In genomic region chr9:34490760-34491159, GRCh38 we compare ENCODE assay signal across 22 cellular contexts. TPM values are rescaled to one million over a fixed set of nuclear protein-coding genes. Genes with fewer than 3 reads are reported as not detected.
DNase-seq lines count a peak whose midpoint lies in the region; ATAC-seq, FAIRE-seq and TF ChIP-seq lines count a peak whose summit lies in the region.
"Had no signal": no experiment of that assay in that cellular context is flagged by ENCODE, and none has a peak within 500 bp of the region (broad histone marks: within the 10 kb centered on the region; RNA-seq: fewer than 3 reads in every experiment).

No MANE protein-coding gene starts in this region.

- peaks cover 28% of the 10 kb centered on the region for H3K27me3 Mint-ChIP-seq in activated CD4-positive, alpha-beta T cell treated with anti-CD3 and anti-CD28 coated beads for 36 hours
- peaks cover 13% of the 10 kb centered on the region for H3K27me3 Mint-ChIP-seq in activated naive CD8-positive, alpha-beta T cell treated with anti-CD3 and anti-CD28 coated beads, Interleukin-2, amount 50 U/mL, for 24 hours
- peaks cover 31% of the 10 kb centered on the region for H3K27me3 Mint-ChIP-seq in activated naive CD8-positive, alpha-beta T cell treated with anti-CD3 and anti-CD28 coated beads for 36 hours

- no peak for DNase-seq in activated CD4-positive, alpha-beta T cell treated with anti-CD3 and anti-CD28 coated beads for 36 hours
- DNase-seq in activated CD4-positive, alpha-beta T cell treated with anti-CD3 and anti-CD28 coated beads, Interleukin-2, amount 50 U/mL, for 1 hour: no peak
- DNase-seq in activated naive CD8-positive, alpha-beta T cell treated with anti-CD3 and anti-CD28 coated beads, Interleukin-2, amount 50 U/mL, for 24 hours: no peak
- no peak for DNase-seq in activated naive CD8-positive, alpha-beta T cell treated with anti-CD3 and anti-CD28 coated beads for 36 hours
- DNase-seq in bronchial epithelial cell (ENCODE audit: low read depth): no peak
- no peak for DNase-seq in stimulated activated effector memory CD8-positive, alpha-beta T cell treated with anti-CD3 and anti-CD28 coated beads, Interleukin-12 subunit alpha, Interleukin-12 subunit beta, amount 100 ng/mL, for 72 hours (ENCODE audit: low spot score in 2 of 2)
- no peak for DNase-seq in activated CD4-positive, CD25-positive, alpha-beta regulatory T cell treated with anti-CD3 and anti-CD28 coated beads, Interleukin-2, amount 50 U/mL, for 72 hours
- DNase-seq: Caco-2; CD4-positive, CD25-positive, alpha-beta regulatory T cell; CD8-positive, alpha-beta T cell; DMS153; DND-41; H9 had no signal

- intact Hi-C loops in activated CD4-positive, alpha-beta T cell treated with anti-CD3 and anti-CD28 coated beads for 36 hours (cut with DNase I, micrococcal nuclease): loop anchor here in 1 of 2 experiments (5.0 kb wide), 1 partner anchor 78 kb away; no protein-coding TSS in a partner anchor

- H3K9me3 Mint-ChIP-seq in activated CD4-positive, alpha-beta T cell treated with anti-CD3 and anti-CD28 coated beads for 36 hours (ENCODE audit: low read depth): no peaks in the 10 kb centered on the region
- no peaks in the 10 kb centered on the region for H3K9me3 Mint-ChIP-seq in activated naive CD8-positive, alpha-beta T cell treated with anti-CD3 and anti-CD28 coated beads, Interleukin-2, amount 50 U/mL, for 24 hours
- H3K9me3 Mint-ChIP-seq in activated naive CD8-positive, alpha-beta T cell treated with anti-CD3 and anti-CD28 coated beads for 36 hours: no peaks in the 10 kb centered on the region
- no peaks in the 10 kb centered on the region for H3K9me3 Mint-ChIP-seq in stimulated activated effector memory CD8-positive, alpha-beta T cell treated with anti-CD3 and anti-CD28 coated beads, Interleukin-12 subunit alpha, Interleukin-12 subunit beta, amount 100 ng/mL, for 72 hours
- H3K9me3 Mint-ChIP-seq: CD8-positive, alpha-beta T cell; GM23338; H9 had no signal

- no peak for TF ChIP-seq CTCF in bronchial epithelial cell (IDR thresholded peaks at IDR 0.05; ENCODE audit: insufficient read depth, low read length, severe bottlenecking)

- peak; percentile 83 for FAIRE-seq in bronchial epithelial cell (lab: Jason Lieb, UNC)
- FAIRE-seq: A204.1, G401.6, GM12892, GM19239 had no signal

- peak; percentile 63 for ATAC-seq in activated CD4-positive, alpha-beta T cell treated with anti-CD3 and anti-CD28 coated beads for 36 hours
- peak; percentile 20 for ATAC-seq in activated naive CD8-positive, alpha-beta T cell treated with anti-CD3 and anti-CD28 coated beads, Interleukin-2, amount 50 U/mL, for 24 hours
- peak; percentile 53 for ATAC-seq in stimulated activated effector memory CD8-positive, alpha-beta T cell treated with anti-CD3 and anti-CD28 coated beads, Interleukin-12 subunit alpha, Interleukin-12 subunit beta, amount 100 ng/mL, for 72 hours
- ATAC-seq in GM18517 (IDR thresholded peaks at IDR 0.05; ENCODE audit: unreplicated experiment): no peak
- ATAC-seq: CD8-positive, alpha-beta T cell; GM23338; HCT116 had no signal

- peaks cover 1% of the 10 kb centered on the region for H3K27me3 ChIP-seq in bronchial epithelial cell (ENCODE audit: control insufficient read depth, insufficient read depth, low read length)
- H3K27me3 ChIP-seq: BLaER1 had no signal

- H3K36me3 Mint-ChIP-seq in activated CD4-positive, alpha-beta T cell treated with anti-CD3 and anti-CD28 coated beads for 36 hours (ENCODE audit: low read depth): no peaks in the 10 kb centered on the region
- H3K36me3 Mint-ChIP-seq in activated naive CD8-positive, alpha-beta T cell treated with anti-CD3 and anti-CD28 coated beads, Interleukin-2, amount 50 U/mL, for 24 hours (ENCODE audit: low read depth): no peaks in the 10 kb centered on the region
- H3K36me3 Mint-ChIP-seq in activated naive CD8-positive, alpha-beta T cell treated with anti-CD3 and anti-CD28 coated beads for 36 hours: no peaks in the 10 kb centered on the region
- no peaks in the 10 kb centered on the region for H3K36me3 Mint-ChIP-seq in stimulated activated effector memory CD8-positive, alpha-beta T cell treated with anti-CD3 and anti-CD28 coated beads, Interleukin-12 subunit alpha, Interleukin-12 subunit beta, amount 100 ng/mL, for 72 hours
- H3K36me3 Mint-ChIP-seq: CD4-positive, CD25-positive, alpha-beta regulatory T cell; CD8-positive, alpha-beta T cell had no signal

- CTCF ChIA-PET in activated CD4-positive, alpha-beta T cell treated with anti-CD3 and anti-CD28 coated beads for 36 hours (lab: Charles Lee): interaction anchor here (0.6 to 1.5 kb wide), 3 partner anchors 11 to 115 kb away, joined by 3 to 7 read pairs (median 4); no protein-coding TSS in a partner anchor

- POLR2A ChIA-PET in activated CD4-positive, alpha-beta T cell treated with anti-CD3 and anti-CD28 coated beads for 36 hours (lab: Charles Lee): no interaction called here

- H3K36me3 ChIP-seq in bronchial epithelial cell (ENCODE audit: control insufficient read depth, insufficient read depth, low read length): no peaks in the 10 kb centered on the region
- H3K36me3 ChIP-seq: BLaER1 had no signal

- no peak overlapping the region for H3K4me3 Mint-ChIP-seq in activated CD4-positive, alpha-beta T cell treated with anti-CD3 and anti-CD28 coated beads for 36 hours
- H3K4me3 Mint-ChIP-seq in activated naive CD8-positive, alpha-beta T cell treated with anti-CD3 and anti-CD28 coated beads, Interleukin-2, amount 50 U/mL, for 24 hours: no peak overlapping the region
- H3K4me3 Mint-ChIP-seq in activated naive CD8-positive, alpha-beta T cell treated with anti-CD3 and anti-CD28 coated beads for 36 hours: no peak overlapping the region
- no peak overlapping the region for H3K4me3 Mint-ChIP-seq in stimulated activated effector memory CD8-positive, alpha-beta T cell treated with anti-CD3 and anti-CD28 coated beads, Interleukin-12 subunit alpha, Interleukin-12 subunit beta, amount 100 ng/mL, for 72 hours
- H3K4me3 Mint-ChIP-seq: B cell; CD4-positive, CD25-positive, alpha-beta regulatory T cell; CD8-positive, alpha-beta T cell; GM23338; H9 had no signal

- no peaks in the 10 kb centered on the region for H3K4me1 Mint-ChIP-seq in activated CD4-positive, alpha-beta T cell treated with anti-CD3 and anti-CD28 coated beads for 36 hours
- H3K4me1 Mint-ChIP-seq in activated naive CD8-positive, alpha-beta T cell treated with anti-CD3 and anti-CD28 coated beads, Interleukin-2, amount 50 U/mL, for 24 hours: peaks cover 2% of the 10 kb centered on the region
- peaks cover 2% of the 10 kb centered on the region for H3K4me1 Mint-ChIP-seq in activated naive CD8-positive, alpha-beta T cell treated with anti-CD3 and anti-CD28 coated beads for 36 hours
- H3K4me1 Mint-ChIP-seq in stimulated activated effector memory CD8-positive, alpha-beta T cell treated with anti-CD3 and anti-CD28 coated beads, Interleukin-12 subunit alpha, Interleukin-12 subunit beta, amount 100 ng/mL, for 72 hours: peaks cover 5% of the 10 kb centered on the region
- H3K4me1 Mint-ChIP-seq: B cell; CD4-positive, CD25-positive, alpha-beta regulatory T cell; GM23338; H9 had no signal

- H3K27ac Mint-ChIP-seq in activated CD4-positive, alpha-beta T cell treated with anti-CD3 and anti-CD28 coated beads for 36 hours: no peak overlapping the region
- no peak overlapping the region for H3K27ac Mint-ChIP-seq in activated naive CD8-positive, alpha-beta T cell treated with anti-CD3 and anti-CD28 coated beads, Interleukin-2, amount 50 U/mL, for 24 hours
- H3K27ac Mint-ChIP-seq in activated naive CD8-positive, alpha-beta T cell treated with anti-CD3 and anti-CD28 coated beads for 36 hours: no peak overlapping the region
- H3K27ac Mint-ChIP-seq in stimulated activated effector memory CD8-positive, alpha-beta T cell treated with anti-CD3 and anti-CD28 coated beads, Interleukin-12 subunit alpha, Interleukin-12 subunit beta, amount 100 ng/mL, for 72 hours: no peak overlapping the region
- H3K27ac Mint-ChIP-seq: B cell; CD4-positive, CD25-positive, alpha-beta regulatory T cell; CD8-positive, alpha-beta T cell; GM23338; H9 had no signal

- no peak overlapping the region for H3K4me3 ChIP-seq in bronchial epithelial cell (ENCODE audit: low read depth, low read length)
- H3K4me3 ChIP-seq: BLaER1, GM23338 had no signal

RNA-seq across cellular contexts. Expression of gene ENHO, which starts 32.0 kb away (rescaled TPM):
- not detected for total RNA-seq in activated CD4-positive, alpha-beta T cell treated with anti-CD3 and anti-CD28 coated beads for 36 hours
- total RNA-seq in activated naive CD8-positive, alpha-beta T cell treated with anti-CD3 and anti-CD28 coated beads for 36 hours: under 1 TPM in 1 of 2 experiments, not detected in 1; 0.27 TPM
- 0.13 TPM in 1 of 2 replicates, not detected in the other for total RNA-seq in bronchial epithelial cell
- total RNA-seq: B cell; CD8-positive, alpha-beta T cell had no signal

RNA-seq across cellular contexts. Expression of gene DNAI1, which starts 32.2 kb away (rescaled TPM):
- under 1 TPM in 1 of 2 experiments, not detected in 1; 0.34 TPM for total RNA-seq in activated CD4-positive, alpha-beta T cell treated with anti-CD3 and anti-CD28 coated beads for 36 hours
- total RNA-seq in activated naive CD8-positive, alpha-beta T cell treated with anti-CD3 and anti-CD28 coated beads for 36 hours: not detected
- total RNA-seq in bronchial epithelial cell: not detected in 2 replicates
- total RNA-seq: B cell; CD4-positive, CD25-positive, alpha-beta regulatory T cell; CD8-positive, alpha-beta T cell had no signal

RNA-seq across cellular contexts. Expression of gene FAM219A, which starts 32.4 kb away (rescaled TPM):
- total RNA-seq in activated CD4-positive, alpha-beta T cell treated with anti-CD3 and anti-CD28 coated beads for 36 hours: 10 to 100 TPM in 1 of 2 experiments, 1 to 10 TPM in 1; 9.7 to 12.9 TPM
- total RNA-seq in activated naive CD8-positive, alpha-beta T cell treated with anti-CD3 and anti-CD28 coated beads for 36 hours: 1 to 10 TPM; 7.5 to 8.2 TPM
- 3.9 and 5.4 TPM in 2 replicates for total RNA-seq in bronchial epithelial cell
